Comparison of ENCODE assay signal across 28 cellular contexts in genomic region chr19:2195361-2195760, GRCh38.
"Had no signal": no experiment of that assay in that cellular context is flagged by ENCODE, and none has a peak within 500 bp of the region (broad histone marks: within the 10 kb centered on the region; RNA-seq: fewer than 3 reads in every experiment).

No MANE protein-coding gene starts in this region.

- H3K27ac Mint-ChIP-seq: activated CD4-positive, alpha-beta T cell treated with anti-CD3 and anti-CD28 coated beads, Interleukin-2, amount 10 ng/mL, durations not matched to agents 7 days and 5 days; activated CD8-positive, alpha-beta T cell treated with anti-CD3 and anti-CD28 coated beads for 36 hours; activated naive CD8-positive, alpha-beta T cell; activated T-helper 17 cell treated with anti-CD3 and anti-CD28 coated beads, Interleukin-2, amount 50 U/mL, for 72 hours; WTC11 had no signal

- DNase-seq: activated CD4-positive, alpha-beta T cell treated with anti-CD3 and anti-CD28 coated beads for 1 hour; activated CD4-positive, alpha-beta T cell treated with anti-CD3 and anti-CD28 coated beads for 4 hours; activated CD4-positive, alpha-beta T cell treated with anti-CD3 and anti-CD28 coated beads, Interleukin-2, amount 10 ng/mL, durations not matched to agents 7 days and 5 days; activated CD4-positive, alpha-beta T cell treated with anti-CD3 and anti-CD28 coated beads, Interleukin-2, amount 50 U/mL, for 4 hours; activated CD8-positive, alpha-beta memory T cell treated with anti-CD3 and anti-CD28 coated beads for 24 hours; activated CD8-positive, alpha-beta T cell treated with anti-CD3 and anti-CD28 coated beads for 36 hours; activated effector memory CD4-positive, alpha-beta T cell treated with Interleukin-2 at 50 U/mL for 16 hours; activated gamma-delta T cell treated with Interleukin-2 at 50 U/mL for 16 hours; activated naive CD4-positive, alpha-beta T cell treated with anti-CD3 and anti-CD28 coated beads, Interleukin-2, amount 50 U/mL, for 16 hours; activated naive CD4-positive, alpha-beta T cell treated with Interleukin-2 at 50 U/mL for 16 hours; activated T-cell treated with anti-CD3 and anti-CD28 coated beads, Interleukin-2, amount 50 U/mL, for 4 hours; amniotic stem cell; anterior cingulate cortex; caudate nucleus; cerebellar nuclear complex; colonic mucosa; effector CD8-positive, alpha-beta T cell; esophagus squamous epithelium; foreskin melanocyte; T-helper 2 cell had no signal

- FAIRE-seq: astrocyte, endometrium, endothelial cell of umbilical vein had no signal

- H3K4me3 Mint-ChIP-seq: activated CD4-positive, alpha-beta T cell treated with anti-CD3 and anti-CD28 coated beads, Interleukin-2, amount 10 ng/mL, durations not matched to agents 7 days and 5 days; activated CD8-positive, alpha-beta T cell treated with anti-CD3 and anti-CD28 coated beads for 36 hours; activated naive CD8-positive, alpha-beta T cell; activated T-cell treated with anti-CD3 and anti-CD28 coated beads, Interleukin-2, amount 50 U/mL, for 4 hours; activated T-helper 17 cell treated with anti-CD3 and anti-CD28 coated beads, Interleukin-2, amount 50 U/mL, for 72 hours; WTC11 had no signal

- H3K27ac ChIP-seq: colonic mucosa, epithelial cell of prostate, esophagus squamous epithelium, gastroesophageal sphincter had no signal

- H3K36me3 ChIP-seq: colonic mucosa had no signal

- H3K27me3 Mint-ChIP-seq: activated CD4-positive, alpha-beta T cell treated with anti-CD3 and anti-CD28 coated beads, Interleukin-2, amount 10 ng/mL, durations not matched to agents 7 days and 5 days; activated CD8-positive, alpha-beta T cell treated with anti-CD3 and anti-CD28 coated beads for 36 hours; activated naive CD8-positive, alpha-beta T cell; activated T-helper 17 cell treated with anti-CD3 and anti-CD28 coated beads, Interleukin-2, amount 50 U/mL, for 72 hours had no signal

- H3K4me3 ChIP-seq: colonic mucosa, esophagus squamous epithelium, gastroesophageal sphincter had no signal

- H3K9me3 Mint-ChIP-seq: activated CD4-positive, alpha-beta T cell treated with anti-CD3 and anti-CD28 coated beads, Interleukin-2, amount 10 ng/mL, durations not matched to agents 7 days and 5 days; activated CD8-positive, alpha-beta T cell treated with anti-CD3 and anti-CD28 coated beads for 36 hours; activated T-cell treated with anti-CD3 and anti-CD28 coated beads, Interleukin-2, amount 50 U/mL, for 4 hours; activated T-helper 17 cell treated with anti-CD3 and anti-CD28 coated beads, Interleukin-2, amount 50 U/mL, for 72 hours; WTC11 had no signal

- H3K27me3 ChIP-seq: colonic mucosa, esophagus squamous epithelium, gastroesophageal sphincter had no signal

- ATAC-seq: activated CD8-positive, alpha-beta T cell treated with anti-CD3 and anti-CD28 coated beads for 36 hours; activated T-cell treated with anti-CD3 and anti-CD28 coated beads, Interleukin-2, amount 50 U/mL, for 4 hours; activated T-helper 17 cell treated with anti-CD3 and anti-CD28 coated beads, Interleukin-2, amount 50 U/mL, for 72 hours; gastroesophageal sphincter; WTC11 had no signal

- H3K9me3 ChIP-seq: colonic mucosa, esophagus squamous epithelium, gastroesophageal sphincter had no signal

- H3K4me1 Mint-ChIP-seq: activated CD4-positive, alpha-beta T cell treated with anti-CD3 and anti-CD28 coated beads, Interleukin-2, amount 10 ng/mL, durations not matched to agents 7 days and 5 days; activated T-helper 17 cell treated with anti-CD3 and anti-CD28 coated beads, Interleukin-2, amount 50 U/mL, for 72 hours; WTC11 had no signal

- H3K36me3 Mint-ChIP-seq: activated naive CD8-positive, alpha-beta T cell had no signal
